1 cellular context compared by ENCODE assay signal in genomic region chr17:75978938-75979704, GRCh38.
A peak's percentile ranks its signal among the peaks of the same experiment; 100 is the strongest.
TF ChIP-seq lines count a peak whose summit lies in the region.

Gene ACOX1, minus strand, starts transcription at chr17:75979166. Its CDS starts 93 bp downstream, at chr17:75979073.
Gene TEN1, plus strand, starts transcription at chr17:75979240. Its CDS starts 6,953 bp downstream, at chr17:75986193.

TF ChIP-seq in HepG2, 621 proteins besides CTCF, POLR2A, EP300 and RAD21 (continued from another document and continues in another):
- no peak for TF ChIP-seq TIGD3 (CRISPR knock-in tag; IDR thresholded peaks at IDR 0.05; ENCODE audit: borderline replicate concordance)
- peak; percentile 45; the same call in 1 of the 2 replicates for TF ChIP-seq JUN (CRISPR knock-in tag; IDR thresholded peaks at IDR 0.05)
- TF ChIP-seq ZKSCAN1 (IDR thresholded peaks at IDR 0.05; ENCODE audit: low read length): no peak; the same call in 1 of the 2 replicates
- no peak for TF ChIP-seq DDIT3 (CRISPR knock-in tag; IDR thresholded peaks at IDR 0.05)
- TF ChIP-seq ZNF746 (CRISPR knock-in tag; IDR thresholded peaks at IDR 0.05): peak; percentile 92
- TF ChIP-seq ARHGAP35 (CRISPR knock-in tag; IDR thresholded peaks at IDR 0.05; ENCODE audit: borderline replicate concordance): peak; percentile 65; the same call in 1 of the 2 replicates
- no peak for TF ChIP-seq TEAD2 (CRISPR knock-in tag; IDR thresholded peaks at IDR 0.05)
- peak; percentile 99 for TF ChIP-seq PITX1 (CRISPR knock-in tag; IDR thresholded peaks at IDR 0.05)
- TF ChIP-seq SCMH1 (CRISPR knock-in tag; IDR thresholded peaks at IDR 0.05; ENCODE audit: borderline replicate concordance): no peak
- TF ChIP-seq JUNB (CRISPR knock-in tag; IDR thresholded peaks at IDR 0.05; ENCODE audit: borderline replicate concordance): peak; percentile 61; the same call in 1 of the 2 replicates
- TF ChIP-seq GMEB1 (CRISPR knock-in tag; IDR thresholded peaks at IDR 0.05; ENCODE audit: borderline replicate concordance): peak; percentile 82
- peak; percentile 91 for TF ChIP-seq ZNF710 (CRISPR knock-in tag; IDR thresholded peaks at IDR 0.05; ENCODE audit: borderline replicate concordance)
- 0 out of 2 replicates have a peak, but pooled peaks have one; percentile 13 for TF ChIP-seq PBX3 (CRISPR knock-in tag; IDR thresholded peaks at IDR 0.05; ENCODE audit: borderline replicate concordance)
- TF ChIP-seq ZIK1 (CRISPR knock-in tag; IDR thresholded peaks at IDR 0.05; ENCODE audit: borderline replicate concordance, low read depth): no peak; the same call in none of the 2 replicates
- TF ChIP-seq PHF8 (CRISPR knock-in tag; IDR thresholded peaks at IDR 0.05): peak; percentile 82
- 0 out of 2 replicates have a peak, but pooled peaks have one; percentile 10 for TF ChIP-seq ZNF597 (CRISPR knock-in tag; IDR thresholded peaks at IDR 0.05)
- TF ChIP-seq ZNF20 (CRISPR knock-in tag; IDR thresholded peaks at IDR 0.05): 0 out of 2 replicates have a peak, but pooled peaks have one; percentile 32
- TF ChIP-seq U2AF2 (IDR thresholded peaks at IDR 0.05; ENCODE audit: low read depth, low read length): no peak
- TF ChIP-seq ZNF75D (CRISPR knock-in tag; IDR thresholded peaks at IDR 0.05; ENCODE audit: borderline replicate concordance): 0 out of 2 replicates have a peak, but pooled peaks have one; percentile 2
- TF ChIP-seq YEATS4 (CRISPR knock-in tag; IDR thresholded peaks at IDR 0.05; ENCODE audit: borderline replicate concordance): peak; percentile 89; the same call in 1 of the 2 replicates
- no peak for TF ChIP-seq NONO (IDR thresholded peaks at IDR 0.05)
- TF ChIP-seq NONO (CRISPR knock-in tag; conservative IDR thresholded peaks at IDR 0.05): peak; percentile 98
- peak; percentile 93 for TF ChIP-seq ZNF335 (CRISPR knock-in tag; IDR thresholded peaks at IDR 0.05)
- TF ChIP-seq MTERF4 (CRISPR knock-in tag; IDR thresholded peaks at IDR 0.05): no peak
- no peak for TF ChIP-seq KAT2B (IDR thresholded peaks at IDR 0.05; ENCODE audit: borderline replicate concordance, low read depth, low read length)
- no peak for TF ChIP-seq ZNF646 (CRISPR knock-in tag; IDR thresholded peaks at IDR 0.05)
- peak; percentile 56; the same call in 1 of the 2 replicates for TF ChIP-seq IRF1 (CRISPR knock-in tag; IDR thresholded peaks at IDR 0.05; ENCODE audit: low read depth)
- no peak for TF ChIP-seq ATF7 (IDR thresholded peaks at IDR 0.05)
- TF ChIP-seq ATF7 (CRISPR knock-in tag; IDR thresholded peaks at IDR 0.05): peak; percentile 87; the same call in 1 of the 2 replicates
- peak; percentile 84; the same call in 1 of the 2 replicates for TF ChIP-seq PAWR (CRISPR knock-in tag; IDR thresholded peaks at IDR 0.05; ENCODE audit: borderline replicate concordance)
